Comparison of ENCODE assay signal across 8 cellular contexts in genomic region chr10:3803295-3803883, GRCh38. TPM values are rescaled to one million over a fixed set of nuclear protein-coding genes. Genes with fewer than 3 reads are reported as not detected.
DNase-seq lines count a peak whose midpoint lies in the region; ATAC-seq and TF ChIP-seq lines count a peak whose summit lies in the region.

No MANE protein-coding gene starts in this region.

- H3K27ac ChIP-seq in CD4-positive, CD25-positive, alpha-beta regulatory T cell (ENCODE audit: insufficient read depth, low read length, poor library complexity, severe bottlenecking), result peak overlapping the region; percentile 99
- peak overlapping the region in 1 of 5 donors; percentile 80 for H3K27ac ChIP-seq in adrenal gland

- H3K4me1 Mint-ChIP-seq in CD4-positive, CD25-positive, alpha-beta regulatory T cell, result peaks cover 17 to 61% (median 48%) of the 10 kb centered on the region in 4 donors
- H3K4me1 Mint-ChIP-seq in brain, result peaks cover 52% of the 10 kb centered on the region
- peaks cover 35% of the 10 kb centered on the region for H3K4me1 Mint-ChIP-seq in mesothelial cell of epicardium

- H3K27me3 ChIP-seq in CD4-positive, CD25-positive, alpha-beta regulatory T cell (ENCODE audit: control insufficient read depth, insufficient read depth, low read length), result no peaks in the 10 kb centered on the region
- H3K27me3 ChIP-seq in adrenal gland (no peaks in the 10 kb centered on the region), BE2C (no peaks in the 10 kb centered on the region)

- no peak for TF ChIP-seq CTCF in brain (conservative IDR thresholded peaks at IDR 0.05)
- no peak for TF ChIP-seq CTCF in mesothelial cell of epicardium (IDR thresholded peaks at IDR 0.05; ENCODE audit: unreplicated experiment)
- TF ChIP-seq CTCF in adrenal gland (IDR thresholded peaks at IDR 0.05), result no peak
- TF ChIP-seq CTCF in BE2C (IDR thresholded peaks at IDR 0.05; ENCODE audit: low read depth, low read length), result no peak

- H3K36me3 ChIP-seq in CD4-positive, CD25-positive, alpha-beta regulatory T cell (ENCODE audit: control insufficient read depth, insufficient read depth, low read length), result no peaks in the 10 kb centered on the region
- H3K36me3 ChIP-seq in adrenal gland (replicated peaks in 1 of 2) (no peaks in the 10 kb centered on the region), BE2C (no peaks in the 10 kb centered on the region)

- no peaks in the 10 kb centered on the region for H3K9me3 ChIP-seq in CD4-positive, CD25-positive, alpha-beta regulatory T cell (ENCODE audit: control insufficient read depth in 2 of 2, low read length in 2 of 2)
- H3K9me3 ChIP-seq in adrenal gland (replicated peaks in 1 of 3) (no peaks in the 10 kb centered on the region), BE2C (no peaks in the 10 kb centered on the region; the same call in 1 of the 2 replicates)

- ATAC-seq in CD4-positive, CD25-positive, alpha-beta regulatory T cell (ENCODE audit: low read depth in 2 of 2), result no peak
- no peak for ATAC-seq in left colon

- H3K4me3 ChIP-seq in CD4-positive, CD25-positive, alpha-beta regulatory T cell (ENCODE audit: low read depth, low read length), result peak overlapping the region; percentile 70
- no peak overlapping the region for H3K4me3 ChIP-seq in adrenal gland
- no peak overlapping the region for H3K4me3 ChIP-seq in BE2C (ENCODE audit: low read depth, low read length)

- H3K9me3 Mint-ChIP-seq in CD4-positive, CD25-positive, alpha-beta regulatory T cell, result peaks cover 0 to 1% (median 0%) of the 10 kb centered on the region in 7 donors
- H3K9me3 Mint-ChIP-seq in brain (peaks cover 0 to 8% (median 3%) of the 10 kb centered on the region in 5 experiments), mesothelial cell of epicardium (peaks cover 16% of the 10 kb centered on the region)

- no peaks in the 10 kb centered on the region for H3K36me3 Mint-ChIP-seq in CD4-positive, CD25-positive, alpha-beta regulatory T cell
- H3K36me3 Mint-ChIP-seq in brain (no peaks in the 10 kb centered on the region), mesothelial cell of epicardium (no peaks in the 10 kb centered on the region)

- H3K27me3 Mint-ChIP-seq in CD4-positive, CD25-positive, alpha-beta regulatory T cell, result no peaks in the 10 kb centered on the region
- H3K27me3 Mint-ChIP-seq in brain, result peaks cover 3% of the 10 kb centered on the region
- H3K27me3 Mint-ChIP-seq in mesothelial cell of epicardium (ENCODE audit: low read depth), result no peaks in the 10 kb centered on the region

- TF ChIP-seq POLR2A in adrenal gland (IDR thresholded peaks at IDR 0.05), result no peak

- 69 to 76% (median 71%) methylated on average over 11 of the region's 11 CpGs for WGBS in adrenal gland, 4 donors

- intact Hi-C loops in adrenal gland (cut with DNase I), result no loop called here
- intact Hi-C loops in left colon (cut with DNase I, micrococcal nuclease), result no loop called here

- H3K4me1 ChIP-seq in CD4-positive, CD25-positive, alpha-beta regulatory T cell (ENCODE audit: control insufficient read depth, insufficient read depth, low read length, poor library complexity, severe bottlenecking), result peaks cover 64% of the 10 kb centered on the region
- H3K4me1 ChIP-seq in adrenal gland (replicated peaks in 1 of 2), result peaks cover 0 to 8% of the 10 kb centered on the region in 2 donors
- peaks cover 53% of the 10 kb centered on the region for H3K4me1 ChIP-seq in BE2C

- H3K4me3 Mint-ChIP-seq in CD4-positive, CD25-positive, alpha-beta regulatory T cell, result peak overlapping the region in 2 of 4 donors; percentile 34 to 59
- H3K4me3 Mint-ChIP-seq in brain (peak overlapping the region in 3 of 5 experiments; percentile 27 to 51 (median 44)), mesothelial cell of epicardium (no peak overlapping the region)

- peak overlapping the region in 1 of 3 donors; percentile 99 for H3K27ac Mint-ChIP-seq in CD4-positive, CD25-positive, alpha-beta regulatory T cell
- peak overlapping the region in 4 of 5 experiments; percentile 66 to 94 (median 84) for H3K27ac Mint-ChIP-seq in brain
- peak overlapping the region; percentile 25 for H3K27ac Mint-ChIP-seq in mesothelial cell of epicardium

- DNase-seq in CD4-positive, CD25-positive, alpha-beta regulatory T cell, result no peak
- peak; percentile 48 for DNase-seq in KG1 (lab: John Stamatoyannopoulos, UW)
- no peak for DNase-seq in mesothelial cell of epicardium (ENCODE audit: low spot score in 2 of 2, unreplicated experiment in 2 of 2)
- no peak for DNase-seq in NCI-H2081 treated with DMSO at 0.1 percent for 48 hours (lab: John Stamatoyannopoulos, UW)
- DNase-seq in adrenal gland, result no peak
- DNase-seq in BE2C, result no peak
- no peak for DNase-seq in left colon

RNA-seq across cellular contexts. Expression of gene KLF6, which starts 18.4 kb away (rescaled TPM):
- total RNA-seq in CD4-positive, CD25-positive, alpha-beta regulatory T cell, result 1,887 TPM
- polyA plus RNA-seq in CD4-positive, CD25-positive, alpha-beta regulatory T cell, result 100 to 1,000 TPM; 630 to 812 (median 656) TPM
- polyA plus RNA-seq in brain (ENCODE audit: insufficient read depth, low read depth, low replicate concordance) (34.8 TPM), adrenal gland (10 to 100 TPM; 14.9 to 25.2 (median 18.0) TPM)
- total RNA-seq in mesothelial cell of epicardium (99.1 to 117 TPM (median 106 TPM) in 3 replicates), adrenal gland (10 to 100 TPM; 14.4 to 70.2 (median 38.9) TPM), left colon (100 to 1,000 TPM; 359 to 434 TPM)
- polyA plus RNA-seq in BE2C (2012; ENCODE audit: insufficient read depth, insufficient read length, low read depth), result 56.1 TPM
